ENCODE assay signal across 10 cellular contexts in the genomic region with DNA sequence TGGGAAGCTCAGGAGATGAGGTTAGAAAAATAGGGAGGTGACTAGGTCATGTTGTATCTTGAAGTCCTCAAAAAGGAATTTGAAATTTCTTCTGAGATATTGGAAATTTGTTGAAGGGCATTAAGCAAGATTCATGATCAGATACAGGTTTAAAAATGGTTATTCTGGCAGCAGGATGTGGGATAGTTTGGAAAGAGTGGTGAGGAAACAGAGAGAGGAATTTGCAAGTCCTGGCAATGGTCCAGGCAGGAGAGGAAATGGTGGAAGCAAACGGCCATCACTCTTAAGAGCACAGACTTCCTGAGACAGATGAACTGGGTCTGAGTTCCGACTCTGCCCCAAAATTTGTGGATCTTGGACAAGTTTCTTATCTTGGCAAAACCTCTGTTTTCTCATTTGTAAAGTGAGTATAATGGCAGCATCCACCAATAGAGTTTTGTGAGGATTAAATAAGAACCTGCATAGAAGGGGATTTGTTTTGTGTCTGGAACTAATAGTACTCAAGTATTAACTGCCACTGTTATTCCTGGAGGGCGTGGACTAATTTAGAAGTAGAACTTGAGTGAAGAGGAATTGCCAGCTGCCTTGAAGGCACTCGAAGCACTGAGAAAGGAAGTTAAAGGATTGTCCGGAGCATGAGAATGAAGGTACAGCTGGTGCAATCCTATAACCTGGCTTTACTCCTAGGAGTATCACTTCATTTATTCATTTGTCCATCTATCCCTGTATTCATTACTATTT.
DNase-seq lines count a peak whose midpoint lies in the region; ATAC-seq and TF ChIP-seq lines count a peak whose summit lies in the region.
"Had no signal": no experiment of that assay in that cellular context is flagged by ENCODE, and none has a peak within 500 bp of the region (broad histone marks: within the 10 kb centered on the region; RNA-seq: fewer than 3 reads in every experiment).

No MANE protein-coding gene starts in this region.

- no peak for TF ChIP-seq POLR2A in thyroid gland (IDR thresholded peaks at IDR 0.05)

- H3K9me2 ChIP-seq in hepatocyte (replicated peaks; ENCODE audit: insufficient read depth), result no peaks in the 10 kb centered on the region

- no peak for ATAC-seq in HG02588 (IDR thresholded peaks at IDR 0.05; ENCODE audit: unreplicated experiment)

- H3K4me2 ChIP-seq in hepatocyte, result no peak overlapping the region

- no peaks in the 10 kb centered on the region for H3K79me2 ChIP-seq in hepatocyte

- H3K9me3 ChIP-seq in SJCRH30 (replicated peaks), result no peaks in the 10 kb centered on the region
- no peaks in the 10 kb centered on the region for H3K9me3 ChIP-seq in thyroid gland
- no peaks in the 10 kb centered on the region for H3K9me3 ChIP-seq in hepatocyte (ENCODE audit: low read depth)
- H3K9me3 ChIP-seq: left ventricle myocardium inferior had no signal

- TF ChIP-seq CTCF in HL-60 (IDR thresholded peaks at IDR 0.05; ENCODE audit: insufficient read depth, low read length) (no peak), fibroblast of pulmonary artery (IDR thresholded peaks at IDR 0.05; ENCODE audit: low read length, missing control alignments) (no peak), thyroid gland (IDR thresholded peaks at IDR 0.05) (no peak), hepatocyte (IDR thresholded peaks at IDR 0.05; ENCODE audit: poor library complexity) (no peak)

- H2AFZ ChIP-seq in hepatocyte, result no peak overlapping the region

- H4K20me1 ChIP-seq in hepatocyte (ENCODE audit: insufficient read depth, poor library complexity, severe bottlenecking), result no peaks in the 10 kb centered on the region

- H3K4me1 ChIP-seq in SJCRH30 (peaks cover 15% of the 10 kb centered on the region; the same call in 1 of the 2 replicates), thyroid gland (peaks cover 36 to 44% of the 10 kb centered on the region in 2 donors), hepatocyte (ENCODE audit: insufficient read depth) (no peaks in the 10 kb centered on the region)
- H3K4me1 ChIP-seq: left ventricle myocardium inferior had no signal

- peak overlapping the region; percentile 35 for H3K27ac ChIP-seq in HL-60 (replicated peaks)
- no peak overlapping the region for H3K27ac ChIP-seq in SJCRH30
- peak overlapping the region in 2 of 3 donors; percentile 46 to 67 for H3K27ac ChIP-seq in thyroid gland
- H3K27ac ChIP-seq in hepatocyte, result no peak overlapping the region
- H3K27ac ChIP-seq: left ventricle myocardium inferior had no signal

- no peaks in the 10 kb centered on the region for H3K36me3 ChIP-seq in SJCRH30
- H3K36me3 ChIP-seq in thyroid gland, result no peaks in the 10 kb centered on the region
- H3K36me3 ChIP-seq in hepatocyte (replicated peaks; ENCODE audit: insufficient read depth, low read depth), result no peaks in the 10 kb centered on the region
- H3K36me3 ChIP-seq: left ventricle myocardium inferior had no signal

- intact Hi-C loops in thyroid gland (cut with DNase I), result no loop called here

- WGBS in thyroid gland, 2 donors, result 16 to 20% methylated on average over 5 of the region's 5 CpGs
- WGBS in hepatocyte (ENCODE audit: low lambda C conversion rate, missing lambda C conversion rate), result 77% methylated on average over 5 of the region's 5 CpGs

- H3K27me3 ChIP-seq in HL-60 (ENCODE audit: insufficient read depth, poor library complexity, severe bottlenecking), result no peaks in the 10 kb centered on the region
- H3K27me3 ChIP-seq in SJCRH30, result no peaks in the 10 kb centered on the region
- no peaks in the 10 kb centered on the region for H3K27me3 ChIP-seq in thyroid gland
- H3K27me3 ChIP-seq in hepatocyte, result no peaks in the 10 kb centered on the region

- peak; percentile 4 to 55 for DNase-seq in HL-60 (ENCODE audit: low read depth in 1 of 2, low spot score in 1 of 2)
- peak; percentile 29 to 47 for DNase-seq in SJCRH30
- DNase-seq in fibroblast of pulmonary artery (ENCODE audit: low read depth), result peak; percentile 77
- DNase-seq in thyroid gland, result peak; percentile 20 to 28
- no peak for DNase-seq in hepatocyte (ENCODE audit: low spot score)
- no peak for DNase-seq in ureter (ENCODE audit: low spot score)
- DNase-seq: amygdala; effector CD8-positive, alpha-beta T cell; left ventricle myocardium inferior had no signal

- H3K4me3 ChIP-seq in HL-60 (replicated peaks; ENCODE audit: insufficient read depth, low read length) (no peak overlapping the region), SJCRH30 (no peak overlapping the region), fibroblast of pulmonary artery (replicated peaks; ENCODE audit: low read depth, low read length) (no peak overlapping the region), thyroid gland (replicated peaks in 1 of 3) (no peak overlapping the region), hepatocyte (no peak overlapping the region)
- H3K4me3 ChIP-seq: left ventricle myocardium inferior had no signal

Comparison
In these comparisons a context has a peak if more than half of its experiments do, and no peak if none do; other contexts are left out.
1. DNase-seq: peak in HL-60 (2 of 2), SJCRH30 (2 of 2), fibroblast of pulmonary artery (single experiment) and thyroid gland (2 of 2); none in hepatocyte (single experiment) and ureter (single experiment).
2. H3K27ac ChIP-seq: peak in HL-60 (single experiment) and thyroid gland (2 of 3); none in SJCRH30 (single experiment) and hepatocyte (single experiment).